In the genomic region with DNA sequence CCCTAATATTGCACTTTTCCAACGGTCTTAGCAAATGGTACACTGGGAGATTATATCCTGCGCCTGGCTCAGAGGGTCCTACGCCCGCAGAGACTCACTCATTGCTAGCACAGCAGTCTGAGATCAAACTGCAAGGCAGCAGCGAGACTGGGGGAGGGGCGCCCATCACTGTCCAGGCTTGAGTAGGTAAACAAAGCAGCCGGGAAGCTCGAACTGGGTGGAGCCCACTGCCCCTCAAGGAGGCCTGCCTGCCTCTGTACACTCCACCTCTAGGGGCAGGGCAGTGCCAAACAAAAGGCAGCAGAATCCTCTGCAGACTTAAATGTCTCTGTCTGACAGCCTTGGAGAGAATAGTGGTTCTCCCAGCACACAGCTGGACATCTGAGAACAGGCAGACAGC, we compare ENCODE assay signal across 8 cellular contexts. TPM values are rescaled to one million over a fixed set of nuclear protein-coding genes. Genes with fewer than 3 reads are reported as not detected.
A peak's percentile ranks its signal among the peaks of the same experiment; 100 is the strongest.
DNase-seq lines count a peak whose midpoint lies in the region; ATAC-seq, FAIRE-seq and TF ChIP-seq lines count a peak whose summit lies in the region.
"Not testable (repeated sequence)": the region's sequence is repeated elsewhere in the genome, so short reads cannot be mapped to it uniquely, and the experiment has no call there.
"Had no signal": no experiment of that assay in that cellular context is flagged by ENCODE, and none has a peak within 500 bp of the region (broad histone marks: within the 10 kb centered on the region; RNA-seq: fewer than 3 reads in every experiment).

No MANE protein-coding gene starts in this region.

- not testable (repeated sequence) for H2BK15ac ChIP-seq in H9 (ENCODE audit: low read depth, low read length)

- H3K79me1 ChIP-seq in H9 (ENCODE audit: insufficient read depth, low read depth, low read length, poor library complexity, severe bottlenecking): not testable (repeated sequence)

- no CpG with 5 or more reads among the region's 8 CpGs for WGBS in H9 (ENCODE audit: extremely low coverage, insufficient read length, low lambda C conversion rate)

- not testable (repeated sequence) for H3T11ph ChIP-seq in H9 (ENCODE audit: low read length)

- FAIRE-seq in endothelial cell of umbilical vein (lab: Jason Lieb, UNC): not testable (repeated sequence)

- H2BK20ac ChIP-seq in H9 (ENCODE audit: low read depth, low read length, poor library complexity, severe bottlenecking): not testable (repeated sequence)

- not testable (repeated sequence) for ATAC-seq in T-helper 17 cell; central memory CD8-positive, alpha-beta T cell (replicated peaks; ENCODE audit: extremely low read depth, poor library complexity, severe bottlenecking)

- H2BK120ac ChIP-seq in H9 (ENCODE audit: low read depth, low read length, poor library complexity, severe bottlenecking): not testable (repeated sequence)

- H3K9ac ChIP-seq in H9 (ENCODE audit: extremely low read depth, insufficient read length, low read length); endothelial cell of umbilical vein (replicated peaks; ENCODE audit: extremely low read depth, insufficient read depth, low read length): not testable (repeated sequence)

- H3K27me3 ChIP-seq in H9 (ENCODE audit: insufficient read depth, low read length); endothelial cell of umbilical vein (ENCODE audit: control insufficient read depth in 2 of 2, insufficient read depth in 2 of 2, low read length in 2 of 2): not testable (repeated sequence)

- H3K14ac ChIP-seq in H9 (ENCODE audit: insufficient read depth, low read length): not testable (repeated sequence)

- not testable (repeated sequence) for H4K8ac ChIP-seq in H9 (replicated peaks; ENCODE audit: insufficient read length, low read depth, low read length)

- not testable (repeated sequence) for H3K23ac ChIP-seq in H9 (ENCODE audit: insufficient read length, low read depth, low read length)

- not testable (repeated sequence) for H3K23me2 ChIP-seq in H9 (ENCODE audit: insufficient read length, low read depth, low read length, poor library complexity, severe bottlenecking)

- not testable (repeated sequence) for H3K9me1 ChIP-seq in endothelial cell of umbilical vein (replicated peaks; ENCODE audit: control insufficient read depth, extremely low read depth, insufficient read depth, low read length)

- dilution Hi-C loops in endothelial cell of umbilical vein (cut with MboI; ENCODE audit: extremely low pct_ligation_motif_present, low sequenced_read_pairs): not testable (repeated sequence)

- not testable (repeated sequence) for H3K4me2 ChIP-seq in H9 (ENCODE audit: insufficient read depth, insufficient read length, low read length); endothelial cell of umbilical vein (ENCODE audit: insufficient read depth, low read length)

- not testable (repeated sequence) for H3K27me3 Mint-ChIP-seq in H9 (ENCODE audit: low read depth); T-helper 17 cell; central memory CD8-positive, alpha-beta T cell; neural crest cell (ENCODE audit: low read depth)

- not testable (repeated sequence) for H3K18ac ChIP-seq in H9 (ENCODE audit: insufficient read length, low read depth, low read length)

- POLR2A ChIA-PET in endothelial cell of umbilical vein (lab: Charles Lee): not testable (repeated sequence)

- H4K20me1 ChIP-seq in H9 (ENCODE audit: control insufficient read depth, insufficient read depth, insufficient read length); endothelial cell of umbilical vein (replicated peaks; ENCODE audit: control insufficient read depth, extremely low read depth, insufficient read depth, low read length): not testable (repeated sequence)

- DNase-seq in COLO668 (lab: John Stamatoyannopoulos, UW; ENCODE audit: unreplicated experiment) (peak; percentile 33), H9 (peak; percentile 75), NCI-H82 (lab: John Stamatoyannopoulos, UW) (peak; percentile 17), neural crest cell (ENCODE audit: low read depth, low spot score) (peak; percentile 21)
- DNase-seq in T-helper 17 cell; central memory CD8-positive, alpha-beta T cell (ENCODE audit: low spot score in 2 of 2); endothelial cell of umbilical vein (ENCODE audit: low read depth, low spot score): not testable (repeated sequence)

- not testable (repeated sequence) for H2AFZ ChIP-seq in H9 (ENCODE audit: low read length); endothelial cell of umbilical vein (ENCODE audit: low read depth, low read length)

- not testable (repeated sequence) for H2BK12ac ChIP-seq in H9 (ENCODE audit: insufficient read length, low read depth, low read length)

- not testable (repeated sequence) for H4K91ac ChIP-seq in H9 (ENCODE audit: insufficient read length, low read depth, low read length)

- not testable (repeated sequence) for H2AK5ac ChIP-seq in H9 (ENCODE audit: insufficient read length, low read length)

- peaks cover 25 to 26% of the 10 kb centered on the region in 2 experiments for H3K4me1 Mint-ChIP-seq in H9
- H3K4me1 Mint-ChIP-seq in T-helper 17 cell: not testable (repeated sequence)
- H3K4me1 Mint-ChIP-seq in central memory CD8-positive, alpha-beta T cell: peaks cover 23% of the 10 kb centered on the region
- H3K4me1 Mint-ChIP-seq in neural crest cell: peaks cover 11% of the 10 kb centered on the region

- H3K4me3 Mint-ChIP-seq in H9; T-helper 17 cell; central memory CD8-positive, alpha-beta T cell; neural crest cell: not testable (repeated sequence)

- intact Hi-C loops in endothelial cell of umbilical vein (cut with micrococcal nuclease): loop anchor here (2.0 kb wide), 1 partner anchor 15 kb away; no protein-coding TSS in a partner anchor

- not testable (repeated sequence) for H3K4ac ChIP-seq in H9 (ENCODE audit: low read depth, low read length)

- H3K9me3 Mint-ChIP-seq in H9: peaks cover 8 to 11% of the 10 kb centered on the region in 2 experiments
- not testable (repeated sequence) for H3K9me3 Mint-ChIP-seq in central memory CD8-positive, alpha-beta T cell; neural crest cell

- H2BK5ac ChIP-seq in H9 (ENCODE audit: insufficient read length, low read length): not testable (repeated sequence)

- not testable (repeated sequence) for H3K79me2 ChIP-seq in H9 (ENCODE audit: insufficient read depth, low read length); endothelial cell of umbilical vein (ENCODE audit: control insufficient read depth, insufficient read depth, low read length)

- not testable (repeated sequence) for H3K56ac ChIP-seq in H9 (ENCODE audit: insufficient read length, low read depth, low read length)

- not testable (repeated sequence) for BruUV-seq in endothelial cell of umbilical vein (replicated peaks; lab: Mats Ljungman, UMichigan)

- peak; percentile 58; the same call in 2 of the 3 replicates for TF ChIP-seq CTCF in H9 (conservative IDR thresholded peaks at IDR 0.05)
- TF ChIP-seq CTCF in endothelial cell of umbilical vein (IDR thresholded peaks at IDR 0.05; ENCODE audit: extremely low read depth in 1 of 2, insufficient read depth in 1 of 2, low read depth in 1 of 2, low read length in 2 of 2): peak in 1 of 2 donors; percentile 12
- TF ChIP-seq CTCF in neural crest cell (conservative IDR thresholded peaks at IDR 0.05): not testable (repeated sequence)

- H3K36me3 ChIP-seq in endothelial cell of umbilical vein (ENCODE audit: control insufficient read depth in 2 of 2, extremely low read depth in 1 of 2, insufficient read depth in 2 of 2, low read length in 2 of 2): not testable (repeated sequence)

- H3K9me3 ChIP-seq in H9 (ENCODE audit: control insufficient read depth, low read depth, low read length); T-helper 17 cell (ENCODE audit: control insufficient read depth, low read length, poor library complexity, severe bottlenecking); endothelial cell of umbilical vein (replicated peaks; ENCODE audit: control insufficient read depth, insufficient read depth, low read length): not testable (repeated sequence)

- not testable (repeated sequence) for H4K5ac ChIP-seq in H9 (ENCODE audit: insufficient read length, low read depth, low read length)

- peaks cover 0 to 18% (median 9%) of the 10 kb centered on the region in 3 experiments; a peak in 6 of 7 replicates for H3K36me3 Mint-ChIP-seq in H9 (ENCODE audit: insufficient read depth in 1 of 3, low read depth in 3 of 3)
- not testable (repeated sequence) for H3K36me3 Mint-ChIP-seq in T-helper 17 cell (ENCODE audit: low read depth); central memory CD8-positive, alpha-beta T cell (ENCODE audit: insufficient read depth); neural crest cell (ENCODE audit: low read depth)

- not testable (repeated sequence) for H3K4me1 ChIP-seq in H9 (ENCODE audit: insufficient read depth, low read length)
- H3K4me1 ChIP-seq in endothelial cell of umbilical vein (ENCODE audit: control insufficient read depth, extremely low read depth, insufficient read depth, low read length): peaks cover 26% of the 10 kb centered on the region

- TF ChIP-seq POLR2A in endothelial cell of umbilical vein (IDR thresholded peaks at IDR 0.05; ENCODE audit: low read depth, low read length): not testable (repeated sequence)

- H3K27ac ChIP-seq in H9 (ENCODE audit: insufficient read length, low read depth, low read length): not testable (repeated sequence)
- peak overlapping the region; percentile 96 for H3K27ac ChIP-seq in endothelial cell of umbilical vein (ENCODE audit: insufficient read depth, low read depth, low read length)

- H3K4me3 ChIP-seq in endothelial cell of umbilical vein (replicated peaks in 1 of 3; ENCODE audit: insufficient read depth in 1 of 3, low read depth in 1 of 3, low read length in 3 of 3): not testable (repeated sequence)

- not testable (repeated sequence) for H3K27ac Mint-ChIP-seq in H9; neural crest cell (ENCODE audit: unreplicated experiment)
- peak overlapping the region; percentile 1 for H3K27ac Mint-ChIP-seq in T-helper 17 cell
- H3K27ac Mint-ChIP-seq in central memory CD8-positive, alpha-beta T cell (ENCODE audit: low read depth): peak overlapping the region; percentile 73

- CTCF ChIA-PET in endothelial cell of umbilical vein (lab: Charles Lee): interaction anchor here (1.0 kb wide), 2 partner anchors 18 to 74 kb away, joined by 3 read pairs; no protein-coding TSS in a partner anchor

RNA-seq across cellular contexts. Expression of a gene that starts 41.1 kb away (rescaled TPM):
- 4.2 and 4.7 TPM in 2 replicates for total RNA-seq in H9 (2021)
- total RNA-seq in T-helper 17 cell: under 1 TPM; 0.07 to 0.13 TPM
- 6.5 and 8.3 TPM in 2 replicates for total RNA-seq in endothelial cell of umbilical vein
- 5.2 and 5.8 TPM in 2 replicates for polyA plus RNA-seq in endothelial cell of umbilical vein
- 5.4 and 5.5 TPM in 2 replicates for polyA plus RNA-seq in endothelial cell of umbilical vein (2011; cell fraction: cytosol; rRNA removed)
- 5.0 and 6.0 TPM in 2 replicates for polyA plus RNA-seq in endothelial cell of umbilical vein (2011; cell fraction: nucleus; rRNA removed)
- 20.1 and 26.7 TPM in 2 replicates for polyA plus RNA-seq in endothelial cell of umbilical vein (2012)
- polyA minus RNA-seq in endothelial cell of umbilical vein: 8.7 and 11.5 TPM in 2 replicates
- polyA minus RNA-seq in endothelial cell of umbilical vein (2011; cell fraction: cytosol; rRNA and poly(A)+ RNA removed): 4.3 TPM
- polyA minus RNA-seq in endothelial cell of umbilical vein (2011; cell fraction: nucleus; rRNA and poly(A)+ RNA removed): 3.8 and 4.6 TPM in 2 replicates
- 0.89 and 0.96 TPM in 2 replicates for total RNA-seq in neural crest cell
- polyA plus RNA-seq: CD14-positive monocyte had no signal
